Comparison of ENCODE assay signal across 8 cellular contexts in the genomic region with DNA sequence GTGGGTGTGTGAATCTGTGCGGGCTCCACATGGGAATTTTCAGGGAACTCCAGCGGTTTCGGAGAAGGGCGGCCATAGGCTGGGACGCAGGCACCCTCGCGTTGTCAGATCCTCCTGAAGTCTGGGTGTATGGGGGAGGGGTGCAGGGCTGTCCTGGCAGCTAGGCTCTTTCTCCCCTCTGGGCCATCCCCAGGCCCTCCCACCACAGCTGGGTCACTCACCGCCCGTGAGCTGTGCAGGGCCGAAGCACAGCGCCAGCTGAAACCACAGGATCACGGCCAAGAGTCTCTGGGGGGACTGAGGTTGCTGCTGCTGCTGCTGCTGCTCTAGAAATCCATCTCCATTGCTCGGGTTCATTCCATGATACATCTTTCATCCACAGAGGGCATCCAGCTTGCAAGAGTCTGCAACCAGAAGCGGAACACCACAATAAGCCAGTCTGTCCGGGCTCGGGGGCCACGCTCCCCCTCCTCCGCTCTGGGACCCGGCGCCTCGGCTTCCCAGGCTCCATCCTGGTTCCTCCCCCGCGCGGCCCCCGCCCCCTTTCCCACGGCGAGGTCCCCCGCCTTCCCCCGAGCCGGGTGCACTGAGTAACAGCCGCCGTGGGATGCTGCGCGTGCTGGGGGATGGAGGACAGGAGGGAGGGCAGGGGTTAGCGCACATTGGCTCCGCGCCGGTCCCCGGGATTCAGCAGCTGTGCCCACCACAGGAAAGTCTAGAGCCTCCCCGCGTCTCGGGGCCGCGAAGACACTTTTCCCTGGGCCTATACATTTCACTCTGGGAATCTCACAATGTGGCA. TPM values are rescaled to one million over a fixed set of nuclear protein-coding genes. Genes with fewer than 3 reads are reported as not detected.
A peak's percentile ranks its signal among the peaks of the same experiment; 100 is the strongest.
DNase-seq lines count a peak whose midpoint lies in the region; ATAC-seq and TF ChIP-seq lines count a peak whose summit lies in the region.
"Had no signal": no experiment of that assay in that cellular context is flagged by ENCODE, and none has a peak within 500 bp of the region (broad histone marks: within the 10 kb centered on the region; RNA-seq: fewer than 3 reads in every experiment).

No MANE protein-coding gene starts in this region.

- RAD21 ChIA-PET in HCT116 (lab: Charles Lee; ENCODE audit: low non-redundant PET in 1 of 2, low total read pairs in 2 of 2, uncharacterized antibody in 2 of 2, unreplicated experiment in 2 of 2) = no interaction called here

- H3K4me2 ChIP-seq in HCT116 (ENCODE audit: low read length) = peak overlapping the region; percentile 63

- no peak for DNase-seq in HCT116 (ENCODE audit: low read depth, low spot score)
- DNase-seq in RPMI8226 = peak; percentile 29
- DNase-seq in spleen = no peak
- no peak for DNase-seq in NCI-H2196 (lab: John Stamatoyannopoulos, UW; ENCODE audit: unreplicated experiment)

- H3K36me3 Mint-ChIP-seq in brain = no peaks in the 10 kb centered on the region

- no peak for TF ChIP-seq RAD21 in HCT116 (IDR thresholded peaks at IDR 0.05; ENCODE audit: low read depth)

- no TSS peak for BruUV-seq in HCT116 (replicated peaks; lab: Mats Ljungman, UMichigan)

- H3K4me1 ChIP-seq in HCT116 (ENCODE audit: control insufficient read depth in 1 of 2, insufficient read depth in 2 of 2, low read length in 2 of 2) = no peaks in the 10 kb centered on the region
- peaks cover 6 to 28% (median 22%) of the 10 kb centered on the region in 6 donors for H3K4me1 ChIP-seq in spleen

- peaks cover 59% of the 10 kb centered on the region for H3K27me3 Mint-ChIP-seq in brain

- POLR2A ChIA-PET in HCT116 (lab: Charles Lee) = no interaction called here

- H3K9me3 Mint-ChIP-seq in brain = peaks cover 2 to 8% (median 3%) of the 10 kb centered on the region in 5 experiments

- no peaks in the 10 kb centered on the region for H3K36me3 ChIP-seq in HCT116 (ENCODE audit: control insufficient read depth in 1 of 2, insufficient read depth in 2 of 2, low read length in 2 of 2)
- H3K36me3 ChIP-seq in spleen = no peaks in the 10 kb centered on the region

- CTCF ChIA-PET in HCT116 (lab: Charles Lee) = interaction anchor here (1.6 kb wide), 1 partner anchor 15 kb away, joined by 3 read pairs; no protein-coding TSS in a partner anchor

- peak overlapping the region; percentile 86 to 96 (median 90) for H3K4me3 Mint-ChIP-seq in brain

- no peaks in the 10 kb centered on the region for H4K20me1 ChIP-seq in HCT116 (ENCODE audit: insufficient read depth)

- no peak for TF ChIP-seq POLR2A in HCT116 (IDR thresholded peaks at IDR 0.05; ENCODE audit: borderline replicate concordance, extremely low read depth, insufficient read depth, insufficient read length)
- no peak for TF ChIP-seq POLR2A in spleen (IDR thresholded peaks at IDR 0.05)

- no peaks in the 10 kb centered on the region for H3K9me3 ChIP-seq in HCT116 (ENCODE audit: control insufficient read depth in 1 of 2, insufficient read depth in 1 of 2, low read depth in 1 of 2, low read length in 2 of 2)
- H3K9me3 ChIP-seq in iPS-18c (ENCODE audit: control insufficient read depth, insufficient read depth, low read length) = no peaks in the 10 kb centered on the region
- H3K9me3 ChIP-seq in spleen = no peaks in the 10 kb centered on the region

- peak overlapping the region; percentile 60 to 95 (median 79) for H3K27ac Mint-ChIP-seq in brain

- H3K4me1 Mint-ChIP-seq in brain = peaks cover 23% of the 10 kb centered on the region

- no peak for ATAC-seq in HCT116
- no peak for ATAC-seq in HG03196 (IDR thresholded peaks at IDR 0.05; ENCODE audit: unreplicated experiment)

- H3K79me2 ChIP-seq in HCT116 (ENCODE audit: insufficient read depth, low read length) = no peaks in the 10 kb centered on the region

- intact Hi-C loops in HCT116 (cut with micrococcal nuclease) = no loop called here
- intact Hi-C loops in spleen (cut with DNase I; ENCODE audit: low total_unique reads) = no loop called here

- H3K9me2 ChIP-seq in HCT116 (ENCODE audit: insufficient read depth) = no peaks in the 10 kb centered on the region

- 0 to 2% (median 2%) methylated on average over 10 to 44 of the region's 44 CpGs for WGBS in spleen, 5 donors

- H3K4me3 ChIP-seq in HCT116 (replicated peaks in 1 of 2; ENCODE audit: low read depth in 1 of 2, low read length in 2 of 2) (peak overlapping the region; percentile 21 to 43), iPS-18c (ENCODE audit: insufficient read depth, low read depth, low read length) (peak overlapping the region; percentile 56), spleen (peak overlapping the region; percentile 27 to 76 (median 43))

- TF ChIP-seq CTCF in HCT116 (IDR thresholded peaks at IDR 0.05 in 2 of 3, conservative IDR thresholded peaks at IDR 0.05 in 1 of 3; ENCODE audit: borderline replicate concordance in 1 of 3, insufficient read depth in 1 of 3, low read depth in 2 of 3, low read length in 2 of 3) (no peak), brain (conservative IDR thresholded peaks at IDR 0.05) (no peak), spleen (IDR thresholded peaks at IDR 0.05 in 8 of 11, conservative IDR thresholded peaks at IDR 0.05 in 3 of 11) (no peak)

- no peak overlapping the region for H2AFZ ChIP-seq in HCT116 (ENCODE audit: low read depth, low read length, poor library complexity, severe bottlenecking)

- H3K27ac ChIP-seq in HCT116 (ENCODE audit: low read depth, low read length) (no peak overlapping the region), spleen (no peak overlapping the region)

- H3K27me3 ChIP-seq in HCT116 (ENCODE audit: insufficient read depth, low read length) (peaks cover 18% of the 10 kb centered on the region; the same call in 1 of the 2 replicates), spleen (replicated peaks in 1 of 7) (peaks cover 0 to 76% (median 24%) of the 10 kb centered on the region in 7 donors)

- H3K9ac ChIP-seq in HCT116 (ENCODE audit: low read length) = no peak overlapping the region

TF ChIP-seq in HCT116, 20 proteins besides CTCF, POLR2A, EP300 and RAD21:
- no peak for TF ChIP-seq CEBPB (IDR thresholded peaks at IDR 0.05; ENCODE audit: low read depth)
- no peak for TF ChIP-seq TCF7L2 (IDR thresholded peaks at IDR 0.05; ENCODE audit: borderline replicate concordance, extremely low read depth, insufficient read depth, insufficient read length)
- no peak for TF ChIP-seq EGR1 (IDR thresholded peaks at IDR 0.05; ENCODE audit: low read depth)
- no peak for TF ChIP-seq EZH2 (IDR thresholded peaks at IDR 0.05)
- no peak for TF ChIP-seq CBX3 (IDR thresholded peaks at IDR 0.05; ENCODE audit: low read depth)
- TF ChIP-seq YY1 (IDR thresholded peaks at IDR 0.05; ENCODE audit: extremely low read depth, insufficient replicate concordance, low read depth, low read length) = no peak
- no peak for TF ChIP-seq ELF1 (IDR thresholded peaks at IDR 0.05; ENCODE audit: borderline replicate concordance, low read depth)
- TF ChIP-seq POLR2AphosphoS5 (IDR thresholded peaks at IDR 0.05; ENCODE audit: low read depth, low read length) = no peak
- no peak for TF ChIP-seq ZFX (IDR thresholded peaks at IDR 0.05)
- no peak for TF ChIP-seq MAX (IDR thresholded peaks at IDR 0.05)
- no peak for TF ChIP-seq ATF3 (IDR thresholded peaks at IDR 0.05)
- no peak for TF ChIP-seq JUND (IDR thresholded peaks at IDR 0.05)

RNA-seq across cellular contexts. Expression of gene SUSD4, which starts 0.7 kb away (rescaled TPM):
- total RNA-seq in HCT116 (2021; ENCODE audit: unreplicated experiment) (0.59 TPM), spleen (1 to 10 TPM in 3 of 7 donors, under 1 TPM in 4; 0.43 to 2.1 (median 0.69) TPM)
- polyA plus RNA-seq in HCT116 (2012) = 1.4 and 2.2 TPM in 2 replicates
- polyA plus RNA-seq in brain (ENCODE audit: insufficient read depth, low read depth, low replicate concordance) (5.4 TPM), spleen (under 1 TPM; 0.35 to 0.79 (median 0.54) TPM)
- total RNA-seq: activated CD8-positive, alpha-beta memory T cell treated with anti-CD3 and anti-CD28 coated beads for 36 hours had no signal

RNA-seq across cellular contexts. Expression of gene CCDC185, which starts 30.0 kb away (rescaled TPM):
- total RNA-seq in HCT116 (2021; ENCODE audit: unreplicated experiment) (not detected), spleen (not detected)
- not detected in 2 replicates for polyA plus RNA-seq in HCT116 (2012)
- polyA plus RNA-seq in brain (ENCODE audit: insufficient read depth, low read depth, low replicate concordance) (not detected), spleen (not detected)
- total RNA-seq: activated CD8-positive, alpha-beta memory T cell treated with anti-CD3 and anti-CD28 coated beads for 36 hours had no signal
